Comparison of ENCODE assay signal across 25 cellular contexts in genomic region chr7:34530211-34530610, GRCh38.
"Had no signal": no experiment of that assay in that cellular context is flagged by ENCODE, and none has a peak within 500 bp of the region (broad histone marks: within the 10 kb centered on the region; RNA-seq: fewer than 3 reads in every experiment).

No MANE protein-coding gene starts in this region.

- H3K4me3 ChIP-seq: body of pancreas, esophagus muscularis mucosa, gastrocnemius medialis, ovary, prostate gland, right atrium auricular region, thyroid gland, upper lobe of right lung had no signal

- H3K9me3 ChIP-seq: body of pancreas, gastrocnemius medialis, neutrophil, ovary, prostate gland, right atrium auricular region, thyroid gland, upper lobe of right lung had no signal

- H3K4me3 Mint-ChIP-seq: activated CD4-positive, alpha-beta memory T cell treated with anti-CD3 and anti-CD28 coated beads, Interleukin-2, amount 10 ng/mL, durations not matched to agents 7 days and 5 days; activated naive CD8-positive, alpha-beta T cell treated with anti-CD3 and anti-CD28 coated beads, Interleukin-2, amount 50 U/mL, for 24 hours; memory B cell; nephron; stimulated activated naive CD8-positive, alpha-beta T cell treated with anti-CD3 and anti-CD28 coated beads, Interleukin-15, Interleukin-2, amounts not matched to agents 100 ng/mL and 50 ng/mL, for 24 hours had no signal

- H3K36me3 ChIP-seq: esophagus muscularis mucosa, gastrocnemius medialis, neutrophil, ovary, prostate gland, right atrium auricular region, thyroid gland, upper lobe of right lung had no signal

- H3K27ac ChIP-seq: body of pancreas, esophagus muscularis mucosa, gastrocnemius medialis, neutrophil, ovary, prostate gland, right atrium auricular region, thyroid gland, upper lobe of right lung had no signal

- H3K27me3 Mint-ChIP-seq: activated CD4-positive, alpha-beta memory T cell treated with anti-CD3 and anti-CD28 coated beads, Interleukin-2, amount 10 ng/mL, durations not matched to agents 7 days and 5 days; activated naive CD8-positive, alpha-beta T cell treated with anti-CD3 and anti-CD28 coated beads, Interleukin-2, amount 50 U/mL, for 24 hours; memory B cell; stimulated activated naive CD8-positive, alpha-beta T cell treated with anti-CD3 and anti-CD28 coated beads, Interleukin-15, Interleukin-2, amounts not matched to agents 100 ng/mL and 50 ng/mL, for 24 hours had no signal

- H3K27me3 ChIP-seq: body of pancreas, esophagus muscularis mucosa, gastrocnemius medialis, neutrophil, ovary, right atrium auricular region, thyroid gland, upper lobe of right lung had no signal

- H3K4me1 Mint-ChIP-seq: activated CD4-positive, alpha-beta memory T cell treated with anti-CD3 and anti-CD28 coated beads, Interleukin-2, amount 10 ng/mL, durations not matched to agents 7 days and 5 days; activated naive CD8-positive, alpha-beta T cell treated with anti-CD3 and anti-CD28 coated beads, Interleukin-2, amount 50 U/mL, for 24 hours; memory B cell; nephron had no signal

- H3K27ac Mint-ChIP-seq: activated CD4-positive, alpha-beta memory T cell treated with anti-CD3 and anti-CD28 coated beads, Interleukin-2, amount 10 ng/mL, durations not matched to agents 7 days and 5 days; activated naive CD8-positive, alpha-beta T cell treated with anti-CD3 and anti-CD28 coated beads, Interleukin-2, amount 50 U/mL, for 24 hours; memory B cell; nephron; stimulated activated naive CD8-positive, alpha-beta T cell treated with anti-CD3 and anti-CD28 coated beads, Interleukin-15, Interleukin-2, amounts not matched to agents 100 ng/mL and 50 ng/mL, for 24 hours had no signal

- DNase-seq: activated CD4-positive, alpha-beta memory T cell treated with anti-CD3 and anti-CD28 coated beads, Interleukin-2, amount 10 ng/mL, durations not matched to agents 7 days and 5 days; activated CD4-positive, alpha-beta T cell treated with anti-CD3 and anti-CD28 coated beads for 48 hours; activated effector memory CD4-positive, alpha-beta T cell treated with anti-CD3 and anti-CD28 coated beads, Interleukin-2, amount 50 U/mL, for 16 hours; activated naive CD4-positive, alpha-beta T cell treated with anti-CD3 and anti-CD28 coated beads, Interleukin-2, amount 50 U/mL, for 16 hours; activated naive CD8-positive, alpha-beta T cell treated with anti-CD3 and anti-CD28 coated beads, Interleukin-2, amount 50 U/mL, for 24 hours; anterior cingulate cortex; body of pancreas; caudate nucleus; dermis blood vessel endothelial cell; effector CD8-positive, alpha-beta T cell; gastrocnemius medialis; hippocampal formation; left cardiac atrium; ovary; stimulated activated CD4-positive, alpha-beta T cell treated with anti-CD3 and anti-CD28 coated beads, Interleukin-4, amount 100 ng/mL, for 4 hours; substantia nigra; thyroid gland; upper lobe of right lung had no signal

- H3K4me1 ChIP-seq: body of pancreas, esophagus muscularis mucosa, gastrocnemius medialis, prostate gland, right atrium auricular region, thyroid gland, upper lobe of right lung had no signal

- ATAC-seq: activated naive CD8-positive, alpha-beta T cell treated with anti-CD3 and anti-CD28 coated beads, Interleukin-2, amount 50 U/mL, for 24 hours; body of pancreas; gastrocnemius medialis; left cardiac atrium; upper lobe of right lung had no signal

- H3K36me3 Mint-ChIP-seq: memory B cell had no signal
